In the genomic region with DNA sequence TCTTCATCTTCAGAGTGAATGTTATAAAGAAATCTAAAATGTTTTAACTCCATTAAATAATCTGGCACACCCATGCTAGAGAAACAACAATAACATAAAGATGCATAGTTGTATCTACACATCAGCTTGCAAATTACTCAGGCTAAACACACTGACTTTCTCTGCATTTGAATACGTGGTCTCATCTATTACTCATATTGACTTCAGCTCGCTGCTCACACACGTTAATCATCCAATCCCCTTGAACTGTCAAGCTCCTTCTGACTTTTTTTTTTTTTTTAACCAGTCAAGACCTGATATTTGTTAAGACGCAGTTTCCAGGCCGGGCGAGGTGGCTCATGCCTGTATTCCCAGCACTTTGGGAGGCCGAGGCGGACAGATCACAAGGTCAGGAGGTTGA, we compare ENCODE assay signal across 23 cellular contexts.
"Had no signal": no experiment of that assay in that cellular context is flagged by ENCODE, and none has a peak within 500 bp of the region (broad histone marks: within the 10 kb centered on the region; RNA-seq: fewer than 3 reads in every experiment).

No MANE protein-coding gene starts in this region.

- ATAC-seq: effector memory CD8-positive, alpha-beta T cell; gastrocnemius medialis; heart right ventricle; left cardiac atrium; left lung; left ventricle myocardium superior; lower lobe of right lung; mucosa of descending colon; naive thymus-derived CD8-positive, alpha-beta T cell had no signal

- H3K27me3 Mint-ChIP-seq: dendritic cell treated with granulocyte-macrophage colony-stimulating factor and Interleukin-4, amounts not matched to agents 40 ng/mL and 50 ng/mL, for 4 days; effector memory CD8-positive, alpha-beta T cell; naive B cell; naive thymus-derived CD8-positive, alpha-beta T cell had no signal

- H3K36me3 Mint-ChIP-seq: mesothelial cell of epicardium; naive B cell; naive thymus-derived CD8-positive, alpha-beta T cell had no signal

- H3K4me1 ChIP-seq: colonic mucosa, esophagus muscularis mucosa, gastrocnemius medialis, heart right ventricle, left lung, lower lobe of right lung had no signal

- DNase-seq: colonic mucosa; cortex of kidney; effector CD8-positive, alpha-beta T cell; effector memory CD8-positive, alpha-beta T cell; endodermal cell; foreskin fibroblast; foreskin melanocyte; gastrocnemius medialis; glutamatergic neuron; head of caudate nucleus; heart right ventricle; hippocampal formation; left cardiac atrium; left ventricle myocardium superior; lower lobe of right lung; mesenchymal stem cell; mucosa of descending colon; naive B cell; naive thymus-derived CD8-positive, alpha-beta T cell had no signal

- H3K4me3 Mint-ChIP-seq: dendritic cell treated with granulocyte-macrophage colony-stimulating factor and Interleukin-4, amounts not matched to agents 40 ng/mL and 50 ng/mL, for 4 days; effector memory CD8-positive, alpha-beta T cell; endodermal cell; mesothelial cell of epicardium; naive B cell; naive thymus-derived CD8-positive, alpha-beta T cell had no signal

- H3K27ac Mint-ChIP-seq: dendritic cell treated with granulocyte-macrophage colony-stimulating factor and Interleukin-4, amounts not matched to agents 40 ng/mL and 50 ng/mL, for 4 days; effector memory CD8-positive, alpha-beta T cell; endodermal cell; mesothelial cell of epicardium; naive B cell; naive thymus-derived CD8-positive, alpha-beta T cell had no signal

- H3K4me1 Mint-ChIP-seq: mesothelial cell of epicardium; naive B cell; naive thymus-derived CD8-positive, alpha-beta T cell had no signal

- H3K9me3 ChIP-seq: colonic mucosa, esophagus muscularis mucosa, gastrocnemius medialis, left lung, lower lobe of right lung had no signal

- H3K27ac ChIP-seq: colonic mucosa, esophagus muscularis mucosa, gastrocnemius medialis, heart right ventricle, left lung, lower lobe of right lung had no signal

- H3K4me3 ChIP-seq: colonic mucosa, esophagus muscularis mucosa, gastrocnemius medialis, heart right ventricle, left lung, lower lobe of right lung, mucosa of descending colon had no signal

- H3K27me3 ChIP-seq: colonic mucosa, esophagus muscularis mucosa, gastrocnemius medialis, heart right ventricle, left lung had no signal

- H3K36me3 ChIP-seq: colonic mucosa, esophagus muscularis mucosa, gastrocnemius medialis, heart right ventricle, left lung, lower lobe of right lung had no signal

- H3K9me3 Mint-ChIP-seq: endodermal cell, mesothelial cell of epicardium had no signal
